Comparison of ENCODE assay signal across 1 cellular context in genomic region chr7:101884671-101885596, GRCh38.
TF ChIP-seq lines count a peak whose summit lies in the region.

No MANE protein-coding gene starts in this region.

TF ChIP-seq in HEK293, 187 proteins besides CTCF, POLR2A, EP300 and RAD21 (continued from another document):
- no peak for TF ChIP-seq ZBTB11 (tag by site-specific recombination; conservative IDR thresholded peaks at IDR 0.05; ENCODE audit: low read depth)
TF ChIP-seq in HEK293: peak in this region for 14.
